1 cellular context compared by ENCODE assay signal in the genomic region with DNA sequence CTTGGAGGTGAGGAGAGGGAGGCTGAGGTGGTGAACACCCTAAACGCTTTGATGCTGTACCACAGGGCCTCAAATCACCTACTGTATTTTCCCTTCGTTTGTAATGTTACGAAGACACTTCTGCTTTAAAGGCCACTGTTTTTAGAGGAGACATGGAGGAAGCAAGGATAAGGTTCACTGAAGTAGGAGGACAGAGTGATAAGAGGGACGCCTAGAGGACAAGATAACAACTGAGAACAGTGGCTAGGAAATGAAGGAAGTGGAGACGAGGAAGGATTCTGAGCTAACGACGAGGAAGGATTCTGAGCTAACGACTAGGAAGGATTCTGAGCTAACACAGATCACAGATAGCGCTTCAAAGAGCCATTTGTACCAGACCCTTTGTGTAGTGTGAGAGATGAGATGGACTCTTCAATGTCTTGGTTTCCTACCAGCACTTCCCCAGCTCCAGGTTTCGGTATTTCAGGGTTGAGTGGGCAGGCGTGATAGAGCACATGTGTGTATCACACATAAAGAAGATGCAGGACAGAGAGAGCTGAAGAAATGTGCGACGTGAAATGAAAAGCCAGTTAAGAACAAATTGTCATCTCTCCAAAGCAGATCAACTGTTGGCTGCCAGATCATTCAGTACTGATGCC.
TF ChIP-seq lines count a peak whose summit lies in the region.

No MANE protein-coding gene starts in this region.

TF ChIP-seq in K562, 482 proteins besides CTCF, POLR2A, EP300 and RAD21 (continued from another document and continues in another):
- TF ChIP-seq, protein P1, sequence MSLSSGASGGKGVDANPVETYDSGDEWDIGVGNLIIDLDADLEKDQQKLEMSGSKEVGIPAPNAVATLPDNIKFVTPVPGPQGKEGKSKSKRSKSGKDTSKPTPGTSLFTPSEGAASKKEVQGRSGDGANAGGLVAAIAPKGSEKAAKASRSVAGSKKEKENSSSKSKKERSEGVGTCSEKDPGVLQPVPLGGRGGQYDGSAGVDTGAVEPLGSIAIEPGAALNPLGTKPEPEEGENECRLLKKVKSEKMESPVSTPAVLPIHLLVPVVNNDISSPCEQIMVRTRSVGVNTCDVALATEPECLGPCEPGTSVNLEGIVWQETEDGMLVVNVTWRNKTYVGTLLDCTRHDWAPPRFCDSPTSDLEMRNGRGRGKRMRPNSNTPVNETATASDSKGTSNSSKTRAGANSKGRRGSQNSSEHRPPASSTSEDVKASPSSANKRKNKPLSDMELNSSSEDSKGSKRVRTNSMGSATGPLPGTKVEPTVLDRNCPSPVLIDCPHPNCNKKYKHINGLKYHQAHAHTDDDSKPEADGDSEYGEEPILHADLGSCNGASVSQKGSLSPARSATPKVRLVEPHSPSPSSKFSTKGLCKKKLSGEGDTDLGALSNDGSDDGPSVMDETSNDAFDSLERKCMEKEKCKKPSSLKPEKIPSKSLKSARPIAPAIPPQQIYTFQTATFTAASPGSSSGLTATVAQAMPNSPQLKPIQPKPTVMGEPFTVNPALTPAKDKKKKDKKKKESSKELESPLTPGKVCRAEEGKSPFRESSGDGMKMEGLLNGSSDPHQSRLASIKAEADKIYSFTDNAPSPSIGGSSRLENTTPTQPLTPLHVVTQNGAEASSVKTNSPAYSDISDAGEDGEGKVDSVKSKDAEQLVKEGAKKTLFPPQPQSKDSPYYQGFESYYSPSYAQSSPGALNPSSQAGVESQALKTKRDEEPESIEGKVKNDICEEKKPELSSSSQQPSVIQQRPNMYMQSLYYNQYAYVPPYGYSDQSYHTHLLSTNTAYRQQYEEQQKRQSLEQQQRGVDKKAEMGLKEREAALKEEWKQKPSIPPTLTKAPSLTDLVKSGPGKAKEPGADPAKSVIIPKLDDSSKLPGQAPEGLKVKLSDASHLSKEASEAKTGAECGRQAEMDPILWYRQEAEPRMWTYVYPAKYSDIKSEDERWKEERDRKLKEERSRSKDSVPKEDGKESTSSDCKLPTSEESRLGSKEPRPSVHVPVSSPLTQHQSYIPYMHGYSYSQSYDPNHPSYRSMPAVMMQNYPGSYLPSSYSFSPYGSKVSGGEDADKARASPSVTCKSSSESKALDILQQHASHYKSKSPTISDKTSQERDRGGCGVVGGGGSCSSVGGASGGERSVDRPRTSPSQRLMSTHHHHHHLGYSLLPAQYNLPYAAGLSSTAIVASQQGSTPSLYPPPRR (CRISPR knock-in tag; IDR thresholded peaks at IDR 0.05; ENCODE audit: borderline replicate concordance): no peak
- no peak for TF ChIP-seq ZNF584 (CRISPR knock-in tag; IDR thresholded peaks at IDR 0.05; ENCODE audit: low read depth)
- TF ChIP-seq HMG20A (CRISPR knock-in tag; conservative IDR thresholded peaks at IDR 0.05): no peak
- TF ChIP-seq ATF1 (CRISPR knock-in tag; IDR thresholded peaks at IDR 0.05): no peak
- TF ChIP-seq ATF1 (tag; IDR thresholded peaks at IDR 0.05): peak; percentile 32; the same call in 1 of the 2 replicates
- no peak for TF ChIP-seq ZNF121 (CRISPR knock-in tag; conservative IDR thresholded peaks at IDR 0.05)
- TF ChIP-seq, protein P2, sequence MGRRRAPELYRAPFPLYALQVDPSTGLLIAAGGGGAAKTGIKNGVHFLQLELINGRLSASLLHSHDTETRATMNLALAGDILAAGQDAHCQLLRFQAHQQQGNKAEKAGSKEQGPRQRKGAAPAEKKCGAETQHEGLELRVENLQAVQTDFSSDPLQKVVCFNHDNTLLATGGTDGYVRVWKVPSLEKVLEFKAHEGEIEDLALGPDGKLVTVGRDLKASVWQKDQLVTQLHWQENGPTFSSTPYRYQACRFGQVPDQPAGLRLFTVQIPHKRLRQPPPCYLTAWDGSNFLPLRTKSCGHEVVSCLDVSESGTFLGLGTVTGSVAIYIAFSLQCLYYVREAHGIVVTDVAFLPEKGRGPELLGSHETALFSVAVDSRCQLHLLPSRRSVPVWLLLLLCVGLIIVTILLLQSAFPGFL (CRISPR knock-in tag; IDR thresholded peaks at IDR 0.05): no peak
- no peak for TF ChIP-seq HEY1 (CRISPR knock-in tag; IDR thresholded peaks at IDR 0.05; ENCODE audit: borderline replicate concordance)
- peak; percentile 76; the same call in 1 of the 2 replicates for TF ChIP-seq MTA1 (IDR thresholded peaks at IDR 0.05; ENCODE audit: borderline replicate concordance)
- no peak for TF ChIP-seq TGIF2 (CRISPR knock-in tag; IDR thresholded peaks at IDR 0.05)
- TF ChIP-seq SRSF3 (IDR thresholded peaks at IDR 0.05; ENCODE audit: insufficient read depth, low read length): no peak
- TF ChIP-seq NR1H2 (CRISPR knock-in tag; IDR thresholded peaks at IDR 0.05): no peak
- TF ChIP-seq, protein P3, sequence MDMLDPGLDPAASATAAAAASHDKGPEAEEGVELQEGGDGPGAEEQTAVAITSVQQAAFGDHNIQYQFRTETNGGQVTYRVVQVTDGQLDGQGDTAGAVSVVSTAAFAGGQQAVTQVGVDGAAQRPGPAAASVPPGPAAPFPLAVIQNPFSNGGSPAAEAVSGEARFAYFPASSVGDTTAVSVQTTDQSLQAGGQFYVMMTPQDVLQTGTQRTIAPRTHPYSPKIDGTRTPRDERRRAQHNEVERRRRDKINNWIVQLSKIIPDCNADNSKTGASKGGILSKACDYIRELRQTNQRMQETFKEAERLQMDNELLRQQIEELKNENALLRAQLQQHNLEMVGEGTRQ (CRISPR knock-in tag; IDR thresholded peaks at IDR 0.05): no peak
- TF ChIP-seq ADNP (tag; IDR thresholded peaks at IDR 0.05): no peak
- TF ChIP-seq ZC3H11A (IDR thresholded peaks at IDR 0.05; ENCODE audit: low read depth, low read length): no peak
- no peak for TF ChIP-seq RAD51 (IDR thresholded peaks at IDR 0.05; ENCODE audit: borderline replicate concordance, low read depth)
- TF ChIP-seq ARHGAP35 (IDR thresholded peaks at IDR 0.05; ENCODE audit: partially characterized antibody): no peak
- no peak for TF ChIP-seq FOXJ2 (tag; IDR thresholded peaks at IDR 0.05)
- no peak for TF ChIP-seq NFATC3 (IDR thresholded peaks at IDR 0.05)
- no peak for TF ChIP-seq ZNF217 (CRISPR knock-in tag; IDR thresholded peaks at IDR 0.05)
- TF ChIP-seq, protein P4, sequence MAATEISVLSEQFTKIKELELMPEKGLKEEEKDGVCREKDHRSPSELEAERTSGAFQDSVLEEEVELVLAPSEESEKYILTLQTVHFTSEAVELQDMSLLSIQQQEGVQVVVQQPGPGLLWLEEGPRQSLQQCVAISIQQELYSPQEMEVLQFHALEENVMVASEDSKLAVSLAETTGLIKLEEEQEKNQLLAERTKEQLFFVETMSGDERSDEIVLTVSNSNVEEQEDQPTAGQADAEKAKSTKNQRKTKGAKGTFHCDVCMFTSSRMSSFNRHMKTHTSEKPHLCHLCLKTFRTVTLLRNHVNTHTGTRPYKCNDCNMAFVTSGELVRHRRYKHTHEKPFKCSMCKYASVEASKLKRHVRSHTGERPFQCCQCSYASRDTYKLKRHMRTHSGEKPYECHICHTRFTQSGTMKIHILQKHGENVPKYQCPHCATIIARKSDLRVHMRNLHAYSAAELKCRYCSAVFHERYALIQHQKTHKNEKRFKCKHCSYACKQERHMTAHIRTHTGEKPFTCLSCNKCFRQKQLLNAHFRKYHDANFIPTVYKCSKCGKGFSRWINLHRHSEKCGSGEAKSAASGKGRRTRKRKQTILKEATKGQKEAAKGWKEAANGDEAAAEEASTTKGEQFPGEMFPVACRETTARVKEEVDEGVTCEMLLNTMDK (IDR thresholded peaks at IDR 0.05; ENCODE audit: borderline replicate concordance, insufficient read depth, low read depth, low read length, poor library complexity, severe bottlenecking): no peak
- TF ChIP-seq ETV5 (CRISPR knock-in tag; IDR thresholded peaks at IDR 0.05; ENCODE audit: low read depth): no peak
- TF ChIP-seq HDAC3 (IDR thresholded peaks at IDR 0.05; ENCODE audit: borderline replicate concordance, partially characterized antibody): no peak
- TF ChIP-seq, protein P5, sequence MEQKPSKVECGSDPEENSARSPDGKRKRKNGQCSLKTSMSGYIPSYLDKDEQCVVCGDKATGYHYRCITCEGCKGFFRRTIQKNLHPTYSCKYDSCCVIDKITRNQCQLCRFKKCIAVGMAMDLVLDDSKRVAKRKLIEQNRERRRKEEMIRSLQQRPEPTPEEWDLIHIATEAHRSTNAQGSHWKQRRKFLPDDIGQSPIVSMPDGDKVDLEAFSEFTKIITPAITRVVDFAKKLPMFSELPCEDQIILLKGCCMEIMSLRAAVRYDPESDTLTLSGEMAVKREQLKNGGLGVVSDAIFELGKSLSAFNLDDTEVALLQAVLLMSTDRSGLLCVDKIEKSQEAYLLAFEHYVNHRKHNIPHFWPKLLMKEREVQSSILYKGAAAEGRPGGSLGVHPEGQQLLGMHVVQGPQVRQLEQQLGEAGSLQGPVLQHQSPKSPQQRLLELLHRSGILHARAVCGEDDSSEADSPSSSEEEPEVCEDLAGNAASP (IDR thresholded peaks at IDR 0.05): no peak
- TF ChIP-seq LCOR (CRISPR knock-in tag; IDR thresholded peaks at IDR 0.05): no peak
- TF ChIP-seq, protein P6, sequence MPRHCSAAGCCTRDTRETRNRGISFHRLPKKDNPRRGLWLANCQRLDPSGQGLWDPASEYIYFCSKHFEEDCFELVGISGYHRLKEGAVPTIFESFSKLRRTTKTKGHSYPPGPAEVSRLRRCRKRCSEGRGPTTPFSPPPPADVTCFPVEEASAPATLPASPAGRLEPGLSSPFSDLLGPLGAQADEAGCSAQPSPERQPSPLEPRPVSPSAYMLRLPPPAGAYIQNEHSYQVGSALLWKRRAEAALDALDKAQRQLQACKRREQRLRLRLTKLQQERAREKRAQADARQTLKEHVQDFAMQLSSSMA (CRISPR knock-in tag; IDR thresholded peaks at IDR 0.05): no peak
- peak; percentile 71 for TF ChIP-seq RBM39 (optimal IDR thresholded peaks at IDR 0.05; ENCODE audit: low read depth, low read length)
- no peak for TF ChIP-seq ZSCAN29 (IDR thresholded peaks at IDR 0.05)
- TF ChIP-seq ETS2 (tag; IDR thresholded peaks at IDR 0.05; ENCODE audit: borderline replicate concordance, poor library complexity, severe bottlenecking): no peak
- TF ChIP-seq MEF2D (tag; conservative IDR thresholded peaks at IDR 0.05; ENCODE audit: low read depth): no peak
- TF ChIP-seq ZNF134 (CRISPR knock-in tag; conservative IDR thresholded peaks at IDR 0.05): no peak
- TF ChIP-seq NR4A1 (CRISPR knock-in tag; IDR thresholded peaks at IDR 0.05): no peak
- peak; percentile 84 for TF ChIP-seq NR4A1 (tag; IDR thresholded peaks at IDR 0.05)
- TF ChIP-seq SNIP1 (IDR thresholded peaks at IDR 0.05; ENCODE audit: low read depth): no peak
- TF ChIP-seq HNRNPUL1 (IDR thresholded peaks at IDR 0.05; ENCODE audit: low read length): no peak
- peak; percentile 68; the same call in 1 of the 2 replicates for TF ChIP-seq NBN (IDR thresholded peaks at IDR 0.05; ENCODE audit: low read depth)
- TF ChIP-seq, protein P7, sequence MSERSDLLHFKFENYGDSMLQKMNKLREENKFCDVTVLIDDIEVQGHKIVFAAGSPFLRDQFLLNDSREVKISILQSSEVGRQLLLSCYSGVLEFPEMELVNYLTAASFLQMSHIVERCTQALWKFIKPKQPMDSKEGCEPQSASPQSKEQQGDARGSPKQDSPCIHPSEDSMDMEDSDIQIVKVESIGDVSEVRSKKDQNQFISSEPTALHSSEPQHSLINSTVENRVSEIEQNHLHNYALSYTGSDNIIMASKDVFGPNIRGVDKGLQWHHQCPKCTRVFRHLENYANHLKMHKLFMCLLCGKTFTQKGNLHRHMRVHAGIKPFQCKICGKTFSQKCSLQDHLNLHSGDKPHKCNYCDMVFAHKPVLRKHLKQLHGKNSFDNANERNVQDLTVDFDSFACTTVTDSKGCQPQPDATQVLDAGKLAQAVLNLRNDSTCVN (CRISPR knock-in tag; IDR thresholded peaks at IDR 0.05): no peak
- no peak for TF ChIP-seq NCOR1 (IDR thresholded peaks at IDR 0.05)
- TF ChIP-seq, protein P8, sequence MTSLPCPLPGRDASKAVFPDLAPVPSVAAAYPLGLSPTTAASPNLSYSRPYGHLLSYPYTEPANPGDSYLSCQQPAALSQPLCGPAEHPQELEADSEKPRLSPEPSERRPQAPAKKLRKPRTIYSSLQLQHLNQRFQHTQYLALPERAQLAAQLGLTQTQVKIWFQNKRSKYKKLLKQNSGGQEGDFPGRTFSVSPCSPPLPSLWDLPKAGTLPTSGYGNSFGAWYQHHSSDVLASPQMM (CRISPR knock-in tag; IDR thresholded peaks at IDR 0.05): no peak
- TF ChIP-seq ZNF583 (CRISPR knock-in tag; IDR thresholded peaks at IDR 0.05): peak; percentile 37; the same call in 1 of the 2 replicates
- no peak for TF ChIP-seq ZNF311 (CRISPR knock-in tag; IDR thresholded peaks at IDR 0.05)
- TF ChIP-seq, protein P9, sequence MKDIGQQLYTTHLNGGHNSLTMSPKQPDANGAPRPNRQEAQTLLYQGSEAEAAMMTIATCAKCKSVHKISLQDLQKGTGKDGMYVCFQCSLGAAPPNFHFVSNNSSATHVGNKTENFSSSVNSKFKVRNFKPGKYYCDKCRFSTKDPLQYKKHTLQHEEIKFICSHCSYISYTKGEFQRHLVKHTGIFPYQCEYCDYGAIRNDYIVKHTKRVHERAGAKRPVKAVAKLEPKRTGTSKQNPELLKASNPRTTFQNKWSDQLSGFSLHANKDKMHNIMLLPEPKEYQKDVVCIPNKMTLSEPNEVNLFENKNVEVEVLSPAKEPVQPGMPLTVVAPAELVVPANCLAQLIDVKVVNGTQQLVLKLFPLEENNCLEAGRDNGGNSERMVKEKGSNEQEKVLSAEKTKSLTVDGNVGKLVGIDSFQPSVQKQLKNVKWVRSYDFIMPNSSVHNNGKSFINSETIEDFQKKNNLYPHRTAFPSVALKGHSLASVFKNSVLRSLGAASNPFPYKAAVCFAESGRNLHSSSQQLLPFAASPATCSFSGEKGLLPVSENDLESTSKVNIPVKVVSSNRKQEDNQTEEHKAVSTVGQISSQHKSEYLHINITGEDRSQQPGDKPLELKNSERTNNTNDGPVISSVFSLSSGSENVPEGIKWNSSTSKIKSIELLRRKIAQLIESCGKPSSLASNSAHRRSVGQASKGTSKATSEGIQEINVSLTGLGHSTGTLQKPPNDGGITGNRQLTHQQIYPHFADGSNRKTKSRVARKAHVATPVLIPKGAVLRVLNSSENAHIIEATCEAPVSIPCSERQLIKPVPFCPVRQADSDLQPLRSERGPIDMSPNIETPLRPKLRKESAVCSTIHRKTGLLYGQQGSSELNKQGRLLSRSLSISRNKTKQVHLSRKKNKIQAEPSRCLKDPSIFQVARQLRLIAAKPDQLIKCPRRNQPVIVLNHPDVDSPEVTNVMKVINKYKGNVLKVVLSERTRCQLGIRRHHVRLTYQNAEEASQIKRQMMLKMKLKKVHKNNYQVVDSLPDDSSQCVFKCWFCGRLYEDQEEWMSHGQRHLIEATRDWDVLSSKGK (CRISPR knock-in tag; IDR thresholded peaks at IDR 0.05): no peak
- TF ChIP-seq KLF1 (tag; IDR thresholded peaks at IDR 0.05): no peak
- TF ChIP-seq, protein P10, sequence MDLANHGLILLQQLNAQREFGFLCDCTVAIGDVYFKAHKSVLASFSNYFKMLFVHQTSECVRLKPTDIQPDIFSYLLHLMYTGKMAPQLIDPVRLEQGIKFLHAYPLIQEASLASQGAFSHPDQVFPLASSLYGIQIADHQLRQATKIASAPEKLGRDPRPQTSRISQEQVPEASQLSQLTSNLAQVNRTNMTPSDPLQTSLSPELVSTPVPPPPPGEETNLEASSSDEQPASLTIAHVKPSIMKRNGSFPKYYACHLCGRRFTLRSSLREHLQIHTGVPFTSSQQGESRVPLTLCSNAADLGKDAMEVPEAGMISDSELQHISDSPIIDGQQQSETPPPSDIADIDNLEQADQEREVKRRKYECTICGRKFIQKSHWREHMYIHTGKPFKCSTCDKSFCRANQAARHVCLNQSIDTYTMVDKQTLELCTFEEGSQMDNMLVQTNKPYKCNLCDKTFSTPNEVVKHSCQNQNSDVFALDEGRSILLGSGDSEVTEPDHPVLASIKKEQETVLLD (IDR thresholded peaks at IDR 0.05): peak; percentile 62; the same call in 1 of the 2 replicates
- TF ChIP-seq TOE1 (IDR thresholded peaks at IDR 0.05; ENCODE audit: borderline replicate concordance): peak; percentile 25; the same call in 1 of the 2 replicates
- TF ChIP-seq TOE1 (CRISPR knock-in tag; IDR thresholded peaks at IDR 0.05; ENCODE audit: borderline replicate concordance, low read depth): no peak
- peak; percentile 40; the same call in 1 of the 2 replicates for TF ChIP-seq ELF1 (tag; IDR thresholded peaks at IDR 0.05)
- TF ChIP-seq KLF6 (CRISPR knock-in tag; IDR thresholded peaks at IDR 0.05; ENCODE audit: borderline replicate concordance): peak; percentile 74; the same call in 1 of the 2 replicates
